8 cellular contexts compared by ENCODE assay signal in genomic region chr19:1239796-1240737, GRCh38. TPM values are rescaled to one million over a fixed set of nuclear protein-coding genes. Genes with fewer than 3 reads are reported as not detected.
DNase-seq lines count a peak whose midpoint lies in the region; ATAC-seq and TF ChIP-seq lines count a peak whose summit lies in the region.

No MANE protein-coding gene starts in this region.

- H3K4me2 ChIP-seq in Karpas-422 (ENCODE audit: low read depth, low read length, poor library complexity, severe bottlenecking), result peak overlapping the region; percentile 94
- H3K4me2 ChIP-seq in neural cell (ENCODE audit: low read length), result peak overlapping the region; percentile 82

- H3K27me3 ChIP-seq in Karpas-422 (ENCODE audit: low read length) (no peaks in the 10 kb centered on the region), neural cell (ENCODE audit: insufficient read depth, low read depth, low read length) (no peaks in the 10 kb centered on the region)

- peaks cover 4% of the 10 kb centered on the region for H3F3A ChIP-seq in neural cell (ENCODE audit: insufficient read depth, low read length, poor library complexity, severe bottlenecking)

- DNase-seq in SIG-M5 treated with dmso at 0.1 percent for 504 hours (lab: John Stamatoyannopoulos, UW; ENCODE audit: unreplicated experiment), result peak; percentile 79
- no peak for DNase-seq in SIG-M5 (lab: John Stamatoyannopoulos, UW)
- DNase-seq in Karpas-422, result peak; percentile 98
- DNase-seq in activated effector memory CD4-positive, alpha-beta T cell treated with Interleukin-2 at 50 U/mL for 16 hours, result peak; percentile 80
- DNase-seq in fibroblast of the conjunctiva (ENCODE audit: low read depth), result peak; percentile 81
- peak; percentile 97 for DNase-seq in stimulated activated naive CD8-positive, alpha-beta T cell treated with anti-CD3 and anti-CD28 coated beads, Interleukin-15, Interleukin-2, amounts not matched to agents 100 U/mL and 50 U/mL, for 24 hours

- H3K36me3 ChIP-seq in Karpas-422 (ENCODE audit: insufficient read depth, low read length) (no peaks in the 10 kb centered on the region), neural cell (ENCODE audit: insufficient read depth, low read length) (no peaks in the 10 kb centered on the region)

- H3K9me3 ChIP-seq in Karpas-422 (ENCODE audit: low read length) (no peaks in the 10 kb centered on the region), neural cell (ENCODE audit: low read length) (no peaks in the 10 kb centered on the region)

- TF ChIP-seq EP300 in neural cell (conservative IDR thresholded peaks at IDR 0.05; ENCODE audit: poor library complexity, severe bottlenecking), result peak; percentile 87

- TF ChIP-seq POLR2A in Raji (IDR thresholded peaks at IDR 0.05; ENCODE audit: insufficient read depth, low read depth, low read length), result peak; percentile 36; the same call in 1 of the 2 replicates

- H3K9me2 ChIP-seq in Karpas-422 (replicated peaks; ENCODE audit: insufficient read depth, low read length) (no peaks in the 10 kb centered on the region), neural cell (ENCODE audit: insufficient read depth, low read length) (no peaks in the 10 kb centered on the region)

- peak overlapping the region; percentile 70 for H3K27ac ChIP-seq in Karpas-422 (ENCODE audit: low read length)
- H3K27ac ChIP-seq in neural cell (ENCODE audit: low read length), result peak overlapping the region; percentile 94

- H3K4me3 ChIP-seq in Karpas-422 (ENCODE audit: low read length), result peak overlapping the region; percentile 100
- H3K4me3 ChIP-seq in neural cell (ENCODE audit: low read length), result peak overlapping the region; percentile 69

- peak; percentile 51 for ATAC-seq in stimulated activated naive CD8-positive, alpha-beta T cell treated with anti-CD3 and anti-CD28 coated beads, Interleukin-15, Interleukin-2, amounts not matched to agents 100 U/mL and 50 U/mL, for 24 hours

- peaks cover 60% of the 10 kb centered on the region for H3K4me1 ChIP-seq in Karpas-422 (ENCODE audit: low read length)

- H2AFZ ChIP-seq in Karpas-422 (ENCODE audit: low read length) (peak overlapping the region; percentile 70; the same call in 1 of the 2 replicates), neural cell (ENCODE audit: low read depth, low read length) (no peak overlapping the region)

- peaks cover 24% of the 10 kb centered on the region for H3K79me2 ChIP-seq in Karpas-422 (ENCODE audit: low read length)
- H3K79me2 ChIP-seq in neural cell (replicated peaks; ENCODE audit: insufficient read depth, low read length), result peaks cover 13% of the 10 kb centered on the region

- TF ChIP-seq CTCF in neural cell (IDR thresholded peaks at IDR 0.05; ENCODE audit: poor library complexity, severe bottlenecking), result peak; percentile 99

- H4K20me1 ChIP-seq in Karpas-422 (ENCODE audit: insufficient read depth, low read depth, low read length), result 0 out of 2 replicates have a peak, but pooled peaks cover 6% of the 10 kb centered on the region
- no peaks in the 10 kb centered on the region for H4K20me1 ChIP-seq in neural cell (ENCODE audit: insufficient read depth)

- peak; percentile 93 for TF ChIP-seq RAD21 in neural cell (conservative IDR thresholded peaks at IDR 0.05)

- peak overlapping the region; percentile 100 for H3K9ac ChIP-seq in Karpas-422 (ENCODE audit: low read length)
- H3K9ac ChIP-seq in neural cell (ENCODE audit: low read length), result peak overlapping the region; percentile 92

TF ChIP-seq in neural cell, 6 proteins besides CTCF, POLR2A, EP300 and RAD21:
- no peak for TF ChIP-seq TAF1 (IDR thresholded peaks at IDR 0.05; ENCODE audit: low read depth)
- TF ChIP-seq POLR2AphosphoS5 (IDR thresholded peaks at IDR 0.05), result peak; percentile 76
- peak; percentile 82 for TF ChIP-seq SMC3 (conservative IDR thresholded peaks at IDR 0.05; ENCODE audit: poor library complexity)
- TF ChIP-seq REST (IDR thresholded peaks at IDR 0.05; ENCODE audit: borderline replicate concordance), result no peak
- no peak for TF ChIP-seq EZH2 (IDR thresholded peaks at IDR 0.05; ENCODE audit: borderline replicate concordance, insufficient read depth, low read length, poor library complexity, severe bottlenecking)
- peak; percentile 63 for TF ChIP-seq MXI1 (conservative IDR thresholded peaks at IDR 0.05; ENCODE audit: poor library complexity, severe bottlenecking)

RNA-seq across cellular contexts. Expression of gene ATP5F1D, which starts 1.5 kb away (rescaled TPM):
- 64.3 and 110 TPM in 2 replicates for total RNA-seq in Karpas-422 (2014; rRNA removed; shearing (Covaris generic); ENCODE audit: low replicate concordance)
- polyA plus RNA-seq in neural cell, result 22.8 and 47.8 TPM in 2 replicates
- 9.0 and 13.3 TPM in 2 replicates for polyA minus RNA-seq in neural cell

RNA-seq across cellular contexts. Expression of gene CBARP, which starts 2.3 kb away (rescaled TPM):
- 1.6 and 4.1 TPM in 2 replicates for total RNA-seq in Karpas-422 (2014; rRNA removed; shearing (Covaris generic); ENCODE audit: low replicate concordance)
- 18.2 and 24.5 TPM in 2 replicates for polyA plus RNA-seq in neural cell
- polyA minus RNA-seq in neural cell, result 16.6 and 21.7 TPM in 2 replicates

RNA-seq across cellular contexts. Expression of gene MIDN, which starts 8.3 kb away (rescaled TPM):
- 21.4 and 40.5 TPM in 2 replicates for total RNA-seq in Karpas-422 (2014; rRNA removed; shearing (Covaris generic); ENCODE audit: low replicate concordance)
- polyA plus RNA-seq in neural cell, result 24.8 and 28.3 TPM in 2 replicates
- 56.4 and 57.9 TPM in 2 replicates for polyA minus RNA-seq in neural cell

RNA-seq across cellular contexts. Expression of gene CIRBP, which starts 29.1 kb away (rescaled TPM):
- 141 and 291 TPM in 2 replicates for total RNA-seq in Karpas-422 (2014; rRNA removed; shearing (Covaris generic); ENCODE audit: low replicate concordance)
- 1,663 and 1,665 TPM in 2 replicates for polyA plus RNA-seq in neural cell
- 542 and 651 TPM in 2 replicates for polyA minus RNA-seq in neural cell

RNA-seq across cellular contexts. Expression of gene STK11, which starts 34.5 kb away (rescaled TPM):
- total RNA-seq in Karpas-422 (2014; rRNA removed; shearing (Covaris generic); ENCODE audit: low replicate concordance), result 40.3 and 102 TPM in 2 replicates
- 51.6 and 62.5 TPM in 2 replicates for polyA plus RNA-seq in neural cell
- polyA minus RNA-seq in neural cell, result 50.6 and 54.8 TPM in 2 replicates
